Comparison of ENCODE assay signal across 22 cellular contexts in genomic region chr2:232884001-232884421, GRCh38.
"Had no signal": no experiment of that assay in that cellular context is flagged by ENCODE, and none has a peak within 500 bp of the region (broad histone marks: within the 10 kb centered on the region; RNA-seq: fewer than 3 reads in every experiment).

No MANE protein-coding gene starts in this region.

- H3K27me3 ChIP-seq: breast epithelium, transverse colon, uterus had no signal

- H3K9me3 Mint-ChIP-seq: activated B cell treated with CpG ODN at 0.5 μM for 24 hours; nephron; stimulated activated naive B cell treated with anti-CD40 and anti-IgM and Interleukin-4, amounts not matched to agents 10 μg/mL and 1 μg/mL and 100 μg/mL, for 72 hours had no signal

- H3K4me3 Mint-ChIP-seq: activated B cell treated with CpG ODN at 0.5 μM for 24 hours; activated CD4-positive, alpha-beta T cell treated with anti-CD3 and anti-CD28 coated beads for 36 hours; nephron; stimulated activated naive B cell treated with anti-CD40 and anti-IgM and Interleukin-4, amounts not matched to agents 10 μg/mL and 1 μg/mL and 100 μg/mL, for 72 hours had no signal

- H3K27ac Mint-ChIP-seq: activated B cell treated with CpG ODN at 0.5 μM for 24 hours; activated CD4-positive, alpha-beta T cell treated with anti-CD3 and anti-CD28 coated beads for 36 hours; activated naive CD4-positive, alpha-beta T cell treated with anti-CD3 and anti-CD28 coated beads, Interleukin-2, amount 50 U/mL, for 72 hours; nephron; stimulated activated naive B cell treated with anti-CD40 and anti-IgM and Interleukin-4, amounts not matched to agents 10 μg/mL and 1 μg/mL and 100 μg/mL, for 72 hours; T-helper 17 cell had no signal

- ATAC-seq: activated CD4-positive, alpha-beta T cell treated with anti-CD3 and anti-CD28 coated beads for 36 hours; activated naive CD4-positive, alpha-beta T cell treated with anti-CD3 and anti-CD28 coated beads, Interleukin-2, amount 50 U/mL, for 72 hours; gastroesophageal sphincter; left lung; sciatic nerve; stimulated activated naive B cell treated with anti-CD40 and anti-IgM and Interleukin-4, amounts not matched to agents 10 μg/mL and 1 μg/mL and 100 μg/mL, for 72 hours; T-helper 17 cell had no signal

- H3K9me3 ChIP-seq: breast epithelium, gastroesophageal sphincter, left lung, transverse colon, uterus had no signal

- DNase-seq: activated B cell treated with CpG ODN at 0.5 μM for 24 hours; activated CD4-positive, alpha-beta T cell treated with anti-CD3 and anti-CD28 coated beads for 36 hours; activated CD4-positive, alpha-beta T cell treated with anti-CD3 and anti-CD28 coated beads, Interleukin-2, amount 50 U/mL, for 4 hours; activated gamma-delta T cell treated with Interleukin-2 at 50 U/mL for 16 hours; cortex of kidney; mammary epithelial cell; midbrain; nucleus accumbens; small intestine; stimulated activated CD4-positive, alpha-beta T cell treated with anti-CD3 and anti-CD28 coated beads, Interleukin-15, amount 100 ng/mL, for 24 hours; stimulated activated naive B cell treated with anti-CD40 and anti-IgM and Interleukin-4, amounts not matched to agents 10 μg/mL and 1 μg/mL and 100 μg/mL, for 72 hours; SW 1271; T-helper 17 cell; transverse colon; uterus had no signal

- H3K27ac ChIP-seq: epithelial cell of prostate, gastroesophageal sphincter, left lung, transverse colon, uterus had no signal

- H3K36me3 Mint-ChIP-seq: activated naive CD4-positive, alpha-beta T cell treated with anti-CD3 and anti-CD28 coated beads, Interleukin-2, amount 50 U/mL, for 72 hours had no signal

- H3K27me3 Mint-ChIP-seq: activated B cell treated with CpG ODN at 0.5 μM for 24 hours; activated CD4-positive, alpha-beta T cell treated with anti-CD3 and anti-CD28 coated beads for 36 hours had no signal

- H3K36me3 ChIP-seq: breast epithelium, gastroesophageal sphincter, left lung, transverse colon, uterus had no signal

- H3K4me3 ChIP-seq: breast epithelium, gastroesophageal sphincter, left lung, transverse colon, uterus had no signal

- H3K4me1 ChIP-seq: breast epithelium, gastroesophageal sphincter, left lung, transverse colon, uterus had no signal

- H3K4me1 Mint-ChIP-seq: activated B cell treated with CpG ODN at 0.5 μM for 24 hours; activated CD4-positive, alpha-beta T cell treated with anti-CD3 and anti-CD28 coated beads for 36 hours; nephron; stimulated activated naive B cell treated with anti-CD40 and anti-IgM and Interleukin-4, amounts not matched to agents 10 μg/mL and 1 μg/mL and 100 μg/mL, for 72 hours had no signal
